In the genomic region with DNA sequence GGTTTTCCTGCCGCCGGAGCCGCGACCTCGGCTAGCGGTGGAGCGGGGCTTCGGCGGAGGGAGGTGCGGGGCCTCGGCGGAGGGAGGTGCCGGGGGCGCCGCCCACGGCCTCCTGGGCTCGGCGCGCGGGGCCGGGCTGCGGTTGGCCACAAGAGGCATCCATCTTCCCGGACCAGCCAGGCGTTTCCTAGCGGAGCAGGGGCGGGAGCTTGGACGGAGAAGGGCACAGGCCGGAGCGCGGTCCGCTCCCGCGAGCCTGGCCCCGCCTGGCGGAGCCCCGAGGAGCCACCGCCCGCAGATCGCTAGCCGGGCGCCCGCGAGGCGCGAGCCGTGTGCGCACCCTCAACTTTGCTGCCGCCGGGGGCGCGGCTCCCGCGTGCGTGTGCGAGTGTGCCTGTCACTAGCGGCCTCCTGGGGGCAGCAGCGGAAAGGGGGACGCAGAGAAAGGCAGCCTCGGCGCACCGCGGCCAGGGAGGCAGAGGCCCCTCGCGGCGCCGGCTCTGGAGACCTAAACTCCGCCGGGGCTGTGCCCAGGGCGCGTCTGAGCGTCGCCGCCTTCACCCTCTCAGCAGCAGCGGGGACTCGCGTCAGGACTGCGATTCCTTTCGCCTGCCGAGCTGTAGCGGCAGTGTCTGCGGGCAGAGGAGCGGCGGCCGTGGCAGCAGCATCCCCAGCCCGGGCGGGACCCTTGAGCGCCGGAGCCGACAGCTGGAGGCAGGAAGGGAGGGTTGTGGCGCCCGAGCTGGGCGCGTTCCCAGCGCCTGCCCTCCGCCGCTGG, we compare ENCODE assay signal across 8 cellular contexts. TPM values are rescaled to one million over a fixed set of nuclear protein-coding genes. Genes with fewer than 3 reads are reported as not detected.
DNase-seq lines count a peak whose midpoint lies in the region; ATAC-seq, FAIRE-seq and TF ChIP-seq lines count a peak whose summit lies in the region.

No MANE protein-coding gene starts in this region.

- H3K4me3 ChIP-seq in fibroblast of the aortic adventitia (ENCODE audit: low read depth, low read length): peak overlapping the region; percentile 73

- no peak overlapping the region for H3K27ac Mint-ChIP-seq in activated T-helper 2 cell treated with anti-CD3 and anti-CD28 coated beads, Interferon-gamma antibody, Interleukin-2, Interleukin-4, amounts not matched to agents 10 μg/mL and 5 μg/mL and 100 μg/mL, durations not matched to agents 14 hours and 24 hours and 36 hours
- no peak overlapping the region for H3K27ac Mint-ChIP-seq in natural killer cell treated with Interleukin-12 subunit alpha and Interleukin-12 subunit beta and Interleukin-15 and Interleukin-18, amount 100 ng/mL, for 72 hours

- intact Hi-C loops in activated T-helper 2 cell treated with anti-CD3 and anti-CD28 coated beads, Interferon-gamma antibody, Interleukin-2, Interleukin-4, amounts not matched to agents 10 μg/mL and 5 μg/mL and 100 μg/mL, durations not matched to agents 14 hours and 24 hours and 36 hours (cut with micrococcal nuclease): loop anchor here (1.0 to 5.0 kb wide), 2 partner anchors 412 to 558 kb away; a partner anchor contains a TSS

- DNase-seq in DMS53 treated with DMSO at 0.1 percent for 48 hours (lab: John Stamatoyannopoulos, UW; ENCODE audit: unreplicated experiment) (peak; percentile 93), KBM-7 (peak; percentile 93), RCC 7860 (ENCODE audit: low spot score) (peak; percentile 89), fibroblast of the aortic adventitia (ENCODE audit: low read depth) (peak; percentile 96)
- DNase-seq in activated T-helper 2 cell treated with anti-CD3 and anti-CD28 coated beads, Interferon-gamma antibody, Interleukin-2, Interleukin-4, amounts not matched to agents 10 μg/mL and 5 μg/mL and 100 μg/mL, durations not matched to agents 14 hours and 24 hours and 36 hours (ENCODE audit: low spot score): peak; percentile 68
- peak; percentile 77 for DNase-seq in natural killer cell treated with Interleukin-12 subunit alpha and Interleukin-12 subunit beta and Interleukin-15 and Interleukin-18, amount 100 ng/mL, for 72 hours (ENCODE audit: low spot score)
- DNase-seq in stimulated activated naive CD4-positive, alpha-beta T cell (lab: John Stamatoyannopoulos, UW): peak; percentile 37 to 69 (median 58)

- peak; percentile 82 for TF ChIP-seq CTCF in fibroblast of the aortic adventitia (IDR thresholded peaks at IDR 0.05; ENCODE audit: insufficient read depth, low read length)

- in situ Hi-C loops in KBM-7 (cut with MboI; ENCODE audit: low pct_unique_long_range_greater_than_20kb, low sequenced_read_pairs): loop anchor here (10.0 to 25.0 kb wide), 3 partner anchors 979 to 1407 kb away; no protein-coding TSS in a partner anchor

- H3K27me3 Mint-ChIP-seq in activated T-helper 2 cell treated with anti-CD3 and anti-CD28 coated beads, Interferon-gamma antibody, Interleukin-2, Interleukin-4, amounts not matched to agents 10 μg/mL and 5 μg/mL and 100 μg/mL, durations not matched to agents 14 hours and 24 hours and 36 hours (ENCODE audit: low read depth): peaks cover 47% of the 10 kb centered on the region
- peaks cover 16 to 25% of the 10 kb centered on the region in 2 donors for H3K27me3 Mint-ChIP-seq in natural killer cell treated with Interleukin-12 subunit alpha and Interleukin-12 subunit beta and Interleukin-15 and Interleukin-18, amount 100 ng/mL, for 72 hours

- no peaks in the 10 kb centered on the region for H3K9me3 Mint-ChIP-seq in activated T-helper 2 cell treated with anti-CD3 and anti-CD28 coated beads, Interferon-gamma antibody, Interleukin-2, Interleukin-4, amounts not matched to agents 10 μg/mL and 5 μg/mL and 100 μg/mL, durations not matched to agents 14 hours and 24 hours and 36 hours
- no peaks in the 10 kb centered on the region for H3K9me3 Mint-ChIP-seq in natural killer cell treated with Interleukin-12 subunit alpha and Interleukin-12 subunit beta and Interleukin-15 and Interleukin-18, amount 100 ng/mL, for 72 hours

- H3K36me3 Mint-ChIP-seq in activated T-helper 2 cell treated with anti-CD3 and anti-CD28 coated beads, Interferon-gamma antibody, Interleukin-2, Interleukin-4, amounts not matched to agents 10 μg/mL and 5 μg/mL and 100 μg/mL, durations not matched to agents 14 hours and 24 hours and 36 hours (ENCODE audit: low read depth): no peaks in the 10 kb centered on the region
- no peaks in the 10 kb centered on the region for H3K36me3 Mint-ChIP-seq in natural killer cell treated with Interleukin-12 subunit alpha and Interleukin-12 subunit beta and Interleukin-15 and Interleukin-18, amount 100 ng/mL, for 72 hours

- peak overlapping the region; percentile 66 for H3K4me3 Mint-ChIP-seq in activated T-helper 2 cell treated with anti-CD3 and anti-CD28 coated beads, Interferon-gamma antibody, Interleukin-2, Interleukin-4, amounts not matched to agents 10 μg/mL and 5 μg/mL and 100 μg/mL, durations not matched to agents 14 hours and 24 hours and 36 hours (ENCODE audit: low read depth)
- H3K4me3 Mint-ChIP-seq in natural killer cell treated with Interleukin-12 subunit alpha and Interleukin-12 subunit beta and Interleukin-15 and Interleukin-18, amount 100 ng/mL, for 72 hours: no peak overlapping the region

- FAIRE-seq in RCC 7860 (lab: Jason Lieb, UNC): no peak

- H3K4me1 Mint-ChIP-seq in activated T-helper 2 cell treated with anti-CD3 and anti-CD28 coated beads, Interferon-gamma antibody, Interleukin-2, Interleukin-4, amounts not matched to agents 10 μg/mL and 5 μg/mL and 100 μg/mL, durations not matched to agents 14 hours and 24 hours and 36 hours (ENCODE audit: low read depth): peaks cover 9% of the 10 kb centered on the region
- peaks cover 5% of the 10 kb centered on the region in 2 donors for H3K4me1 Mint-ChIP-seq in natural killer cell treated with Interleukin-12 subunit alpha and Interleukin-12 subunit beta and Interleukin-15 and Interleukin-18, amount 100 ng/mL, for 72 hours (ENCODE audit: low read depth in 2 of 2)

- peak; percentile 95 for ATAC-seq in GM21737 (IDR thresholded peaks at IDR 0.05; ENCODE audit: unreplicated experiment)
- peak; percentile 94 to 96 for ATAC-seq in natural killer cell treated with Interleukin-12 subunit alpha and Interleukin-12 subunit beta and Interleukin-15 and Interleukin-18, amount 100 ng/mL, for 72 hours

RNA-seq across cellular contexts. Expression of a gene that starts 0.7 kb away (rescaled TPM):
- 0.07 TPM in 2 replicates for total RNA-seq in activated T-helper 2 cell treated with anti-CD3 and anti-CD28 coated beads, Interferon-gamma antibody, Interleukin-2, Interleukin-4, amounts not matched to agents 10 μg/mL and 5 μg/mL and 100 μg/mL, durations not matched to agents 14 hours and 24 hours and 36 hours
- total RNA-seq in fibroblast of the aortic adventitia (ENCODE audit: low replicate concordance): 11.9 and 25.8 TPM in 2 replicates
- 1 to 10 TPM in 1 of 2 donors, under 1 TPM in 1; 0.19 to 1.0 TPM for total RNA-seq in natural killer cell treated with Interleukin-12 subunit alpha and Interleukin-12 subunit beta and Interleukin-15 and Interleukin-18, amount 100 ng/mL, for 72 hours

Comparison
In these comparisons a context has a peak if more than half of its experiments do, and no peak if none do; other contexts are left out.
1. Peak in every context shown above with its lines: DNase-seq, ATAC-seq and H3K4me3 ChIP-seq.